18 cellular contexts compared by ENCODE assay signal in the genomic region with DNA sequence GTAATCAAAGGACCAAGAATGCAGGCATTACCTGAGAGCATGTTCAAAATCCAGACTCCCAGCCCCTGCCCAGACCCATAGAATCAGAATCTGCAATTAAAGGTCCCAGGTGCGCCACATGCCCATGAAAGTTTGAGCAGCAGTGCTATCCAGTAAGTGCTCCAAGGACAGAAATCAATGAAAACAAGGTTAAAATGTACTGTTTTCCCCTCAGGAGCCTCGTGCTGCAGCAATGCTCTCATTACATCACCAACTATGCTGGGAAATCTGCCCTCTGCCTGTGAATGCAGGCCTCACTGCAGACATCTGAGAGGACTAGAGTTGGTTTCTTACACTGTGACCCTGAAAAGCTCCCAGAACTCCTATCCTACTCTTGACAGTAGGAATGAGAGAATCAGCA. TPM values are rescaled to one million over a fixed set of nuclear protein-coding genes. Genes with fewer than 3 reads are reported as not detected.
DNase-seq lines count a peak whose midpoint lies in the region; ATAC-seq and TF ChIP-seq lines count a peak whose summit lies in the region.
"Had no signal": no experiment of that assay in that cellular context is flagged by ENCODE, and none has a peak within 500 bp of the region (broad histone marks: within the 10 kb centered on the region; RNA-seq: fewer than 3 reads in every experiment).

No MANE protein-coding gene starts in this region.

- no peak overlapping the region for H2AFZ ChIP-seq in GM23248

- H3K79me2 ChIP-seq in GM23248 (ENCODE audit: insufficient read depth): peaks cover 95% of the 10 kb centered on the region

- peaks cover 96% of the 10 kb centered on the region for H3K36me3 ChIP-seq in GM23248 (ENCODE audit: low read depth)
- peaks cover 0 to 91% of the 10 kb centered on the region in 2 donors for H3K36me3 ChIP-seq in adrenal gland (replicated peaks in 1 of 2)

- TF ChIP-seq POLR2A in adrenal gland (IDR thresholded peaks at IDR 0.05): no peak

- ATAC-seq in HG03469 (IDR thresholded peaks at IDR 0.05; ENCODE audit: unreplicated experiment) (no peak), HG03520 (IDR thresholded peaks at IDR 0.05; ENCODE audit: unreplicated experiment) (no peak)
- ATAC-seq: activated CD8-positive, alpha-beta memory T cell treated with anti-CD3 and anti-CD28 coated beads, Interleukin-2, amount 10 ng/mL, durations not matched to agents 7 days and 5 days; gastrocnemius medialis; natural killer cell treated with Interleukin-12 subunit alpha and Interleukin-12 subunit beta and Interleukin-15 and Interleukin-18, amount 100 ng/mL, for 72 hours had no signal

- DNase-seq in GM23248 (peak; percentile 50), adrenal gland (peak in 6 of 7 donors; percentile 56 to 69 (median 62)), fibroblast of villous mesenchyme (ENCODE audit: low read depth) (peak; percentile 59), pons (ENCODE audit: low spot score) (peak; percentile 20), NCI-H1048 (lab: John Stamatoyannopoulos, UW) (no peak)
- DNase-seq: activated CD8-positive, alpha-beta memory T cell treated with anti-CD3 and anti-CD28 coated beads, Interleukin-2, amount 10 ng/mL, durations not matched to agents 7 days and 5 days; activated naive CD4-positive, alpha-beta T cell treated with anti-CD3 and anti-CD28 coated beads, Interleukin-2, amount 50 U/mL, for 16 hours; COR-L47; cortex of kidney; gastrocnemius medialis; HCEC 1CT; NCI-H1105 treated with DMSO at 0.1 percent for 48 hours; NCI-H526 treated with DMSO at 0.1 percent for 48 hours; spleen had no signal

- H3K4me1 ChIP-seq in GM23248 (ENCODE audit: insufficient read depth) (peaks cover 20% of the 10 kb centered on the region), adrenal gland (replicated peaks in 1 of 2) (peaks cover 0 to 16% of the 10 kb centered on the region in 2 donors)
- H3K4me1 ChIP-seq: gastrocnemius medialis, spleen, suprapubic skin had no signal

- H3K9ac ChIP-seq in GM23248: no peak overlapping the region

- peaks cover 94% of the 10 kb centered on the region for H3F3A ChIP-seq in GM23248 (ENCODE audit: insufficient read depth)

- 44 to 50% methylated on average over 2 of the region's 2 CpGs for WGBS in GM23248 (ENCODE audit: low coverage in 1 of 2, low lambda C conversion rate in 2 of 2, missing lambda C conversion rate in 2 of 2), 2 experiments
- 52 to 69% (median 57%) methylated on average over 2 of the region's 2 CpGs for WGBS in adrenal gland, 4 donors

- intact Hi-C loops in adrenal gland (cut with DNase I): no loop called here

- H3K27ac ChIP-seq in GM23248 (no peak overlapping the region), adrenal gland (peak overlapping the region in 2 of 5 donors; percentile 61 to 67)
- H3K27ac ChIP-seq: gastrocnemius medialis, spleen, suprapubic skin had no signal

- H3K9me3 ChIP-seq in GM23248 (ENCODE audit: low read depth) (no peaks in the 10 kb centered on the region), adrenal gland (replicated peaks in 1 of 3) (no peaks in the 10 kb centered on the region)
- H3K9me3 ChIP-seq: gastrocnemius medialis, spleen, suprapubic skin had no signal

- H3K9me2 ChIP-seq in GM23248 (ENCODE audit: insufficient read depth): no peaks in the 10 kb centered on the region

- 0 out of 2 replicates have a peak, but pooled peaks cover 19% of the 10 kb centered on the region for H4K20me1 ChIP-seq in GM23248 (ENCODE audit: insufficient read depth)

- in situ Hi-C loops in GM23248 (cut with MboI): no loop called here

- no peak overlapping the region for H3K4me3 ChIP-seq in GM23248
- no peak overlapping the region for H3K4me3 ChIP-seq in adrenal gland
- H3K4me3 ChIP-seq in fibroblast of villous mesenchyme (ENCODE audit: low read depth, low read length): no peak overlapping the region
- H3K4me3 ChIP-seq: gastrocnemius medialis, spleen, suprapubic skin had no signal

- no peak overlapping the region for H3K4me2 ChIP-seq in GM23248 (ENCODE audit: unreplicated experiment)

- H3K27me3 ChIP-seq in GM23248 (replicated peaks; ENCODE audit: insufficient read depth): no peaks in the 10 kb centered on the region
- H3K27me3 ChIP-seq in adrenal gland: no peaks in the 10 kb centered on the region
- H3K27me3 ChIP-seq: gastrocnemius medialis, spleen, suprapubic skin had no signal

- peak in 5 of 6 experiments; percentile 23 to 42 (median 33) for TF ChIP-seq CTCF in adrenal gland (IDR thresholded peaks at IDR 0.05)
- peak; percentile 47 for TF ChIP-seq CTCF in fibroblast of villous mesenchyme (IDR thresholded peaks at IDR 0.05; ENCODE audit: insufficient read depth, low read depth, low read length)

RNA-seq across cellular contexts. Expression of a gene that starts 21.1 kb away (rescaled TPM):
- 1,082 and 1,164 TPM in 2 replicates for total RNA-seq in GM23248 (2014; rRNA removed; shearing (Covaris generic))
- polyA plus RNA-seq in GM23248 (2016; fragmentation: Nextera tagmentation; extraction: Ambion mirVana) (1,730 and 1,770 TPM in 2 replicates), adrenal gland (100 to 1,000 TPM; 209 to 648 (median 470) TPM)
- total RNA-seq in adrenal gland (100 to 1,000 TPM; 287 to 654 (median 401) TPM), fibroblast of villous mesenchyme (811 and 939 TPM in 2 replicates)
